ENCODE assay signal across 1 cellular context in genomic region chr20:53769041-53769440, GRCh38.
TF ChIP-seq lines count a peak whose summit lies in the region.

No MANE protein-coding gene starts in this region.

TF ChIP-seq in HepG2, 621 proteins besides CTCF, POLR2A, EP300 and RAD21 (continued from another document):
- TF ChIP-seq ZNF407 (CRISPR knock-in tag; IDR thresholded peaks at IDR 0.05; ENCODE audit: not compliant biosample characterization) (no peak), PITX1 (CRISPR knock-in tag; IDR thresholded peaks at IDR 0.05) (peak; percentile 81), MEIS2 (CRISPR knock-in tag; IDR thresholded peaks at IDR 0.05) (no peak), ZMYM4 (CRISPR knock-in tag; IDR thresholded peaks at IDR 0.05) (peak; percentile 59; the same call in 1 of the 2 replicates), ZFP36L1 (CRISPR knock-in tag; IDR thresholded peaks at IDR 0.05) (no peak), BCLAF1 (IDR thresholded peaks at IDR 0.05) (no peak), FOXO1 (CRISPR knock-in tag; IDR thresholded peaks at IDR 0.05) (peak; percentile 68), NR1H2 (CRISPR knock-in tag; IDR thresholded peaks at IDR 0.05; ENCODE audit: borderline replicate concordance, low read depth) (no peak), ZNF235 (CRISPR knock-in tag; IDR thresholded peaks at IDR 0.05; ENCODE audit: borderline replicate concordance) (no peak), ZC3H13 (CRISPR knock-in tag; IDR thresholded peaks at IDR 0.05) (no peak), KAT7 (CRISPR knock-in tag; IDR thresholded peaks at IDR 0.05; ENCODE audit: borderline replicate concordance) (0 out of 2 replicates have a peak, but pooled peaks have one; percentile 19)
- TF ChIP-seq, protein P1, sequence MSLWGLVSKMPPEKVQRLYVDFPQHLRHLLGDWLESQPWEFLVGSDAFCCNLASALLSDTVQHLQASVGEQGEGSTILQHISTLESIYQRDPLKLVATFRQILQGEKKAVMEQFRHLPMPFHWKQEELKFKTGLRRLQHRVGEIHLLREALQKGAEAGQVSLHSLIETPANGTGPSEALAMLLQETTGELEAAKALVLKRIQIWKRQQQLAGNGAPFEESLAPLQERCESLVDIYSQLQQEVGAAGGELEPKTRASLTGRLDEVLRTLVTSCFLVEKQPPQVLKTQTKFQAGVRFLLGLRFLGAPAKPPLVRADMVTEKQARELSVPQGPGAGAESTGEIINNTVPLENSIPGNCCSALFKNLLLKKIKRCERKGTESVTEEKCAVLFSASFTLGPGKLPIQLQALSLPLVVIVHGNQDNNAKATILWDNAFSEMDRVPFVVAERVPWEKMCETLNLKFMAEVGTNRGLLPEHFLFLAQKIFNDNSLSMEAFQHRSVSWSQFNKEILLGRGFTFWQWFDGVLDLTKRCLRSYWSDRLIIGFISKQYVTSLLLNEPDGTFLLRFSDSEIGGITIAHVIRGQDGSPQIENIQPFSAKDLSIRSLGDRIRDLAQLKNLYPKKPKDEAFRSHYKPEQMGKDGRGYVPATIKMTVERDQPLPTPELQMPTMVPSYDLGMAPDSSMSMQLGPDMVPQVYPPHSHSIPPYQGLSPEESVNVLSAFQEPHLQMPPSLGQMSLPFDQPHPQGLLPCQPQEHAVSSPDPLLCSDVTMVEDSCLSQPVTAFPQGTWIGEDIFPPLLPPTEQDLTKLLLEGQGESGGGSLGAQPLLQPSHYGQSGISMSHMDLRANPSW (CRISPR knock-in tag; IDR thresholded peaks at IDR 0.05; ENCODE audit: borderline replicate concordance) = no peak
